9 cellular contexts compared by ENCODE assay signal in genomic region chr4:75726577-75726976, GRCh38. TPM values are rescaled to one million over a fixed set of nuclear protein-coding genes. Genes with fewer than 3 reads are reported as not detected.
DNase-seq lines count a peak whose midpoint lies in the region; ATAC-seq and TF ChIP-seq lines count a peak whose summit lies in the region.
"Had no signal": no experiment of that assay in that cellular context is flagged by ENCODE, and none has a peak within 500 bp of the region (broad histone marks: within the 10 kb centered on the region; RNA-seq: fewer than 3 reads in every experiment).

No MANE protein-coding gene starts in this region.

- peak overlapping the region; percentile 3 to 98 (median 62) for H3K27ac Mint-ChIP-seq in CD8-positive, alpha-beta memory T cell
- peak overlapping the region; percentile 15 for H3K27ac Mint-ChIP-seq in neural progenitor cell

- H3K79me2 ChIP-seq in neural progenitor cell (ENCODE audit: low read depth): peaks cover 88% of the 10 kb centered on the region

- peaks cover 0 to 17% (median 0%) of the 10 kb centered on the region in 3 donors for H3K36me3 Mint-ChIP-seq in CD8-positive, alpha-beta memory T cell
- peaks cover 2% of the 10 kb centered on the region for H3K36me3 Mint-ChIP-seq in neural progenitor cell

- H3K9ac ChIP-seq in neural progenitor cell: no peak overlapping the region

- no peak overlapping the region for H2AFZ ChIP-seq in neural progenitor cell (replicated peaks)

- H4K20me1 ChIP-seq in neural progenitor cell (ENCODE audit: low read depth): peaks cover 12% of the 10 kb centered on the region

- H3K36me3 ChIP-seq in CD8-positive, alpha-beta memory T cell (ENCODE audit: insufficient read depth, low read length): no peaks in the 10 kb centered on the region
- H3K36me3 ChIP-seq in MG63 (peaks cover 2% of the 10 kb centered on the region), neural progenitor cell (no peaks in the 10 kb centered on the region)

- no peak for DNase-seq in CD8-positive, alpha-beta memory T cell
- DNase-seq in MG63 (no peak), dermis blood vessel endothelial cell (peak; percentile 6), neural progenitor cell (ENCODE audit: low spot score) (no peak)
- DNase-seq in central memory CD4-positive, alpha-beta T cell: no peak
- DNase-seq in stimulated activated CD4-positive, alpha-beta T cell treated with anti-CD3 and anti-CD28 coated beads, Interleukin-12 subunit alpha, Interleukin-12 subunit beta, amount 100 ng/mL, for 4 hours: no peak

- peak overlapping the region; percentile 86 for H3K4me2 ChIP-seq in neural progenitor cell

- TF ChIP-seq CTCF in neural progenitor cell (IDR thresholded peaks at IDR 0.05): no peak

- peaks cover 21% of the 10 kb centered on the region for H3F3A ChIP-seq in neural progenitor cell (ENCODE audit: low read depth)

- H3K27ac ChIP-seq in CD8-positive, alpha-beta memory T cell (ENCODE audit: low read depth, low read length): no peak overlapping the region
- H3K27ac ChIP-seq in neural progenitor cell: no peak overlapping the region
- H3K27ac ChIP-seq: HL-60 had no signal

- peak overlapping the region; percentile 36 for H3K4me3 ChIP-seq in CD8-positive, alpha-beta memory T cell (ENCODE audit: low read length)
- H3K4me3 ChIP-seq in MG63 (peak overlapping the region; percentile 86), neural progenitor cell (peak overlapping the region; percentile 87)

- ATAC-seq in HG03039 (IDR thresholded peaks at IDR 0.05; ENCODE audit: unreplicated experiment) (no peak), HG02623 (IDR thresholded peaks at IDR 0.05; ENCODE audit: unreplicated experiment) (no peak)

- no peaks in the 10 kb centered on the region for H3K9me3 ChIP-seq in CD8-positive, alpha-beta memory T cell (ENCODE audit: low read length)
- H3K9me3 ChIP-seq in MG63 (no peaks in the 10 kb centered on the region), neural progenitor cell (ENCODE audit: low read depth) (no peaks in the 10 kb centered on the region)

- peaks cover 48 to 80% (median 63%) of the 10 kb centered on the region in 3 donors for H3K4me1 Mint-ChIP-seq in CD8-positive, alpha-beta memory T cell
- peaks cover 36% of the 10 kb centered on the region for H3K4me1 Mint-ChIP-seq in neural progenitor cell

- H3K9me3 Mint-ChIP-seq in CD8-positive, alpha-beta memory T cell: peaks cover 0 to 2% (median 0%) of the 10 kb centered on the region in 5 donors
- no peaks in the 10 kb centered on the region for H3K9me3 Mint-ChIP-seq in neural progenitor cell

- H3K4me1 ChIP-seq in CD8-positive, alpha-beta memory T cell (ENCODE audit: insufficient read depth, low read length): peaks cover 37% of the 10 kb centered on the region
- H3K4me1 ChIP-seq in neural progenitor cell: peaks cover 32% of the 10 kb centered on the region

- peak overlapping the region; percentile 93 to 100 (median 98) for H3K4me3 Mint-ChIP-seq in CD8-positive, alpha-beta memory T cell
- peak overlapping the region; percentile 99 for H3K4me3 Mint-ChIP-seq in neural progenitor cell

- POLR2A ChIA-PET in CD8-positive, alpha-beta memory T cell (lab: Charles Lee): interaction anchor here (0.6 to 0.8 kb wide), 2 partner anchors 20 to 212 kb away, joined by 3 to 4 read pairs; partner anchors contain the start of genes RCHY1 and THAP6

- CTCF ChIA-PET in CD8-positive, alpha-beta memory T cell (lab: Charles Lee): no interaction called here

- peaks cover 0 to 4% of the 10 kb centered on the region in 2 donors for H3K27me3 Mint-ChIP-seq in CD8-positive, alpha-beta memory T cell
- H3K27me3 Mint-ChIP-seq in neural progenitor cell (ENCODE audit: insufficient read depth, low read depth): peaks cover 9% of the 10 kb centered on the region

- H3K27me3 ChIP-seq in CD8-positive, alpha-beta memory T cell (ENCODE audit: insufficient read depth, low read length, poor library complexity, severe bottlenecking): no peaks in the 10 kb centered on the region
- H3K27me3 ChIP-seq in MG63 (no peaks in the 10 kb centered on the region), neural progenitor cell (no peaks in the 10 kb centered on the region)

RNA-seq across cellular contexts. Expression of gene USO1, which starts 2.2 kb away (rescaled TPM):
- total RNA-seq in CD8-positive, alpha-beta memory T cell: 10 to 100 TPM; 39.9 to 41.5 TPM
- polyA plus RNA-seq in CD8-positive, alpha-beta memory T cell: 33.5 TPM
- 21.8 and 26.5 TPM in 2 replicates for total RNA-seq in MG63 (2014; rRNA removed; shearing (Covaris generic); ENCODE audit: low replicate concordance)
- total RNA-seq in dermis blood vessel endothelial cell (105 and 141 TPM in 2 replicates), neural progenitor cell (ENCODE audit: low replicate concordance) (80.4 and 114 TPM in 2 replicates)

RNA-seq across cellular contexts. Expression of gene G3BP2, which starts 53.4 kb away (rescaled TPM):
- 100 to 1,000 TPM; 189 to 195 TPM for total RNA-seq in CD8-positive, alpha-beta memory T cell
- polyA plus RNA-seq in CD8-positive, alpha-beta memory T cell: 115 TPM
- 21.3 and 41.9 TPM in 2 replicates for total RNA-seq in MG63 (2014; rRNA removed; shearing (Covaris generic); ENCODE audit: low replicate concordance)
- 239 and 264 TPM in 2 replicates for total RNA-seq in dermis blood vessel endothelial cell
- 218 and 241 TPM in 2 replicates for total RNA-seq in neural progenitor cell (ENCODE audit: low replicate concordance)

Comparison
In these comparisons a context has a peak if more than half of its experiments do, and no peak if none do; other contexts are left out.
1. H3K4me3 ChIP-seq: peak in every context shown above with its lines; median percentile 87 in neural progenitor cell; 86 in MG63; 36 in CD8-positive, alpha-beta memory T cell.